In the genomic region with DNA sequence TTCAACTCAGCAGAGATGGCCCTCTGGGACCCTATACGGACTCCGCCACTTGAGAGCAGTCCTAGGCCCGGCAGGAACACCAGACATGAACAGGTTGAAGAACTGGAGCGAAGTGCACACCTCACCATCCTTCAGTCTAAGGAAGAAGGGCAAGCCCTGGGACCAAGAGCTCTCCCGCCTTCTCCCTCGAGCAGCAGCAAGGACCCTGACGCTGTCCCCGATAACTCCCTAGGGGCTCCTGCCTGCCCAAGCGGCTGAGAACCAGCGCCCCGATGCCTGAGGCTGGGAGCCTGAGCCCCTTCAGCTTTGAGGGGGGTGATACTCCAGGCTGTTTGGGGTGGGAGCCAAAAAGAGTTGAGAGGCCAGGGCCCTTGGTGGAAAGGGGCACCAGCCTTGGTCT, we compare ENCODE assay signal across 20 cellular contexts. TPM values are rescaled to one million over a fixed set of nuclear protein-coding genes. Genes with fewer than 3 reads are reported as not detected.
"Had no signal": no experiment of that assay in that cellular context is flagged by ENCODE, and none has a peak within 500 bp of the region (broad histone marks: within the 10 kb centered on the region; RNA-seq: fewer than 3 reads in every experiment).

No MANE protein-coding gene starts in this region.

- DNase-seq: colonic mucosa; dermis blood vessel endothelial cell; effector CD4-positive, alpha-beta T cell; endodermal cell; foreskin melanocyte; kidney glomerular epithelial cell; natural killer cell; nucleus accumbens; pancreas; right cardiac atrium; stimulated activated CD4-positive, alpha-beta T cell treated with anti-CD3 and anti-CD28 coated beads, Interleukin-1b, Interleukin-23, amount 100 ng/mL, for 48 hours; stimulated activated CD4-positive, alpha-beta T cell treated with anti-CD3 and anti-CD28 coated beads, Interleukin-4, amount 100 ng/mL, for 24 hours; stimulated activated naive CD8-positive, alpha-beta T cell treated with anti-CD3 and anti-CD28 coated beads, Interleukin-15, amount 100 ng/mL, for 72 hours; transverse colon had no signal

- H3K27me3 ChIP-seq: colonic mucosa, hepatocyte, pancreas, transverse colon had no signal

- H3K4me3 ChIP-seq: colonic mucosa, hepatocyte, pancreas, thoracic aorta, transverse colon had no signal

- H3K4me2 ChIP-seq: hepatocyte had no signal

- H3K79me2 ChIP-seq: hepatocyte had no signal

- H3K9me3 ChIP-seq: colonic mucosa, pancreas, thoracic aorta, transverse colon had no signal

- H3K4me1 ChIP-seq: colonic mucosa, pancreas, transverse colon had no signal

- ATAC-seq: natural killer cell; pancreas; right cardiac atrium; stimulated activated memory B cell treated with anti-CD40 and anti-IgM and Interleukin-4, amounts not matched to agents 10 μg/mL and 1 μg/mL and 100 μg/mL, for 72 hours; stimulated activated naive CD8-positive, alpha-beta T cell treated with anti-CD3 and anti-CD28 coated beads, Interleukin-15, amount 100 ng/mL, for 72 hours had no signal

- H3K36me3 ChIP-seq: colonic mucosa, pancreas, thoracic aorta, transverse colon had no signal

- H3K27ac ChIP-seq: colonic mucosa, hepatocyte, pancreas, thoracic aorta, transverse colon had no signal

- H2AFZ ChIP-seq: hepatocyte had no signal

RNA-seq across cellular contexts. Expression of a gene that starts 31.1 kb away (rescaled TPM):
- total RNA-seq: dermis blood vessel endothelial cell, endothelial cell of umbilical vein, myocyte, natural killer cell, progenitor cell of endocrine pancreas had no signal
